ENCODE assay signal across 1 cellular context in genomic region chr6:42043787-42044475, GRCh38.
TF ChIP-seq lines count a peak whose summit lies in the region.

No MANE protein-coding gene starts in this region.

TF ChIP-seq in HepG2, 621 proteins besides CTCF, POLR2A, EP300 and RAD21 (continued from another document):
- TF ChIP-seq ZBTB25 (CRISPR knock-in tag; IDR thresholded peaks at IDR 0.05) (no peak), HHEX (CRISPR knock-in tag; IDR thresholded peaks at IDR 0.05) (no peak), ZFP1 (CRISPR knock-in tag; IDR thresholded peaks at IDR 0.05) (0 out of 2 replicates have a peak, but pooled peaks have one; percentile 40), SOX13 (IDR thresholded peaks at IDR 0.05) (no peak), SOX13 (CRISPR knock-in tag; conservative IDR thresholded peaks at IDR 0.05 in 1 of 2, IDR thresholded peaks at IDR 0.05 in 1 of 2) (peak in 1 of 2 experiments; percentile 38; a peak in 1 of 4 replicates), RORA (CRISPR knock-in tag; IDR thresholded peaks at IDR 0.05) (no peak), CHD2 (IDR thresholded peaks at IDR 0.05; ENCODE audit: low read depth, low read length) (0 out of 2 replicates have a peak, but pooled peaks have one; percentile 7), TRIM22 (IDR thresholded peaks at IDR 0.05) (no peak), PHF20 (CRISPR knock-in tag; IDR thresholded peaks at IDR 0.05) (0 out of 2 replicates have a peak, but pooled peaks have one; percentile 32), MEIS1 (CRISPR knock-in tag; IDR thresholded peaks at IDR 0.05; ENCODE audit: borderline replicate concordance) (peak; percentile 81), XBP1 (CRISPR knock-in tag; IDR thresholded peaks at IDR 0.05) (no peak), HNRNPK (IDR thresholded peaks at IDR 0.05; ENCODE audit: low read depth, low read length, poor library complexity, severe bottlenecking) (no peak), TCF7L2 (IDR thresholded peaks at IDR 0.05; ENCODE audit: low read depth, low read length) (no peak), HOXA9 (CRISPR knock-in tag; IDR thresholded peaks at IDR 0.05; ENCODE audit: borderline replicate concordance) (no peak), ZBTB20 (CRISPR knock-in tag; IDR thresholded peaks at IDR 0.05; ENCODE audit: borderline replicate concordance, low read depth) (no peak), ATAD3A (CRISPR knock-in tag; IDR thresholded peaks at IDR 0.05) (0 out of 2 replicates have a peak, but pooled peaks have one; percentile 13), HDAC6 (IDR thresholded peaks at IDR 0.05; ENCODE audit: low read depth, low read length) (no peak), ISX (CRISPR knock-in tag; conservative IDR thresholded peaks at IDR 0.05) (no peak), ZNF431 (CRISPR knock-in tag; IDR thresholded peaks at IDR 0.05; ENCODE audit: borderline replicate concordance, low read depth) (no peak), PHF5A (CRISPR knock-in tag; IDR thresholded peaks at IDR 0.05; ENCODE audit: low read depth, unreplicated experiment) (peak; percentile 42), CBX2 (IDR thresholded peaks at IDR 0.05; ENCODE audit: low read depth, low read length) (no peak), CBX2 (CRISPR knock-in tag; IDR thresholded peaks at IDR 0.05; ENCODE audit: low read depth) (no peak), ZNF446 (CRISPR knock-in tag; IDR thresholded peaks at IDR 0.05) (no peak), YY1 (IDR thresholded peaks at IDR 0.05; ENCODE audit: insufficient read depth, insufficient replicate concordance, low read depth, low read length) (peak; percentile 26), FIP1L1 (IDR thresholded peaks at IDR 0.05; ENCODE audit: borderline replicate concordance, insufficient read depth, low read depth, low read length) (no peak), HOXA5 (CRISPR knock-in tag; IDR thresholded peaks at IDR 0.05) (0 out of 2 replicates have a peak, but pooled peaks have one; percentile 37), ZC3H13 (CRISPR knock-in tag; IDR thresholded peaks at IDR 0.05) (no peak), ZNF24 (IDR thresholded peaks at IDR 0.05) (no peak), KMT2B (CRISPR knock-in tag; IDR thresholded peaks at IDR 0.05) (0 out of 2 replicates have a peak, but pooled peaks have one; percentile 46), ZSCAN21 (CRISPR knock-in tag; IDR thresholded peaks at IDR 0.05; ENCODE audit: borderline replicate concordance) (peak; percentile 75; the same call in 1 of the 2 replicates), ZNF616 (CRISPR knock-in tag; IDR thresholded peaks at IDR 0.05; ENCODE audit: low read depth) (no peak), ZNF350 (CRISPR knock-in tag; IDR thresholded peaks at IDR 0.05; ENCODE audit: borderline replicate concordance, low read depth) (peak; percentile 76; the same call in 1 of the 2 replicates), WIZ (CRISPR knock-in tag; IDR thresholded peaks at IDR 0.05) (0 out of 2 replicates have a peak, but pooled peaks have one; percentile 34), NCOA5 (CRISPR knock-in tag; IDR thresholded peaks at IDR 0.05) (no peak), TP53 (CRISPR knock-in tag; conservative IDR thresholded peaks at IDR 0.05) (no peak)
- TF ChIP-seq, protein P1, sequence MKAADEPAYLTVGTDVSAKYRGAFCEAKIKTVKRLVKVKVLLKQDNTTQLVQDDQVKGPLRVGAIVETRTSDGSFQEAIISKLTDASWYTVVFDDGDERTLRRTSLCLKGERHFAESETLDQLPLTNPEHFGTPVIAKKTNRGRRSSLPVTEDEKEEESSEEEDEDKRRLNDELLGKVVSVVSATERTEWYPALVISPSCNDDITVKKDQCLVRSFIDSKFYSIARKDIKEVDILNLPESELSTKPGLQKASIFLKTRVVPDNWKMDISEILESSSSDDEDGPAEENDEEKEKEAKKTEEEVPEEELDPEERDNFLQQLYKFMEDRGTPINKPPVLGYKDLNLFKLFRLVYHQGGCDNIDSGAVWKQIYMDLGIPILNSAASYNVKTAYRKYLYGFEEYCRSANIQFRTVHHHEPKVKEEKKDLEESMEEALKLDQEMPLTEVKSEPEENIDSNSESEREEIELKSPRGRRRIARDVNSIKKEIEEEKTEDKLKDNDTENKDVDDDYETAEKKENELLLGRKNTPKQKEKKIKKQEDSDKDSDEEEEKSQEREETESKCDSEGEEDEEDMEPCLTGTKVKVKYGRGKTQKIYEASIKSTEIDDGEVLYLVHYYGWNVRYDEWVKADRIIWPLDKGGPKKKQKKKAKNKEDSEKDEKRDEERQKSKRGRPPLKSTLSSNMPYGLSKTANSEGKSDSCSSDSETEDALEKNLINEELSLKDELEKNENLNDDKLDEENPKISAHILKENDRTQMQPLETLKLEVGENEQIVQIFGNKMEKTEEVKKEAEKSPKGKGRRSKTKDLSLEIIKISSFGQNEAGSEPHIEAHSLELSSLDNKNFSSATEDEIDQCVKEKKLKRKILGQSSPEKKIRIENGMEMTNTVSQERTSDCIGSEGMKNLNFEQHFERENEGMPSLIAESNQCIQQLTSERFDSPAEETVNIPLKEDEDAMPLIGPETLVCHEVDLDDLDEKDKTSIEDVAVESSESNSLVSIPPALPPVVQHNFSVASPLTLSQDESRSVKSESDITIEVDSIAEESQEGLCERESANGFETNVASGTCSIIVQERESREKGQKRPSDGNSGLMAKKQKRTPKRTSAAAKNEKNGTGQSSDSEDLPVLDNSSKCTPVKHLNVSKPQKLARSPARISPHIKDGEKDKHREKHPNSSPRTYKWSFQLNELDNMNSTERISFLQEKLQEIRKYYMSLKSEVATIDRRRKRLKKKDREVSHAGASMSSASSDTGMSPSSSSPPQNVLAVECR (CRISPR knock-in tag; IDR thresholded peaks at IDR 0.05; ENCODE audit: borderline replicate concordance) = peak; percentile 56; the same call in 1 of the 2 replicates
- TF ChIP-seq, protein P2, sequence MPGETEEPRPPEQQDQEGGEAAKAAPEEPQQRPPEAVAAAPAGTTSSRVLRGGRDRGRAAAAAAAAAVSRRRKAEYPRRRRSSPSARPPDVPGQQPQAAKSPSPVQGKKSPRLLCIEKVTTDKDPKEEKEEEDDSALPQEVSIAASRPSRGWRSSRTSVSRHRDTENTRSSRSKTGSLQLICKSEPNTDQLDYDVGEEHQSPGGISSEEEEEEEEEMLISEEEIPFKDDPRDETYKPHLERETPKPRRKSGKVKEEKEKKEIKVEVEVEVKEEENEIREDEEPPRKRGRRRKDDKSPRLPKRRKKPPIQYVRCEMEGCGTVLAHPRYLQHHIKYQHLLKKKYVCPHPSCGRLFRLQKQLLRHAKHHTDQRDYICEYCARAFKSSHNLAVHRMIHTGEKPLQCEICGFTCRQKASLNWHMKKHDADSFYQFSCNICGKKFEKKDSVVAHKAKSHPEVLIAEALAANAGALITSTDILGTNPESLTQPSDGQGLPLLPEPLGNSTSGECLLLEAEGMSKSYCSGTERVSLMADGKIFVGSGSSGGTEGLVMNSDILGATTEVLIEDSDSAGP (CRISPR knock-in tag; IDR thresholded peaks at IDR 0.05; ENCODE audit: borderline replicate concordance) = peak; percentile 50; the same call in 1 of the 2 replicates
